ENCODE assay signal across 1 cellular context in genomic region chr3:53113293-53114010, GRCh38.
TF ChIP-seq lines count a peak whose summit lies in the region.

No MANE protein-coding gene starts in this region.

TF ChIP-seq in HepG2, 621 proteins besides CTCF, POLR2A, EP300 and RAD21:
- TF ChIP-seq FOXK1 (CRISPR knock-in tag; IDR thresholded peaks at IDR 0.05; ENCODE audit: borderline replicate concordance, low read depth) (no peak), MEIS1 (CRISPR knock-in tag; IDR thresholded peaks at IDR 0.05; ENCODE audit: borderline replicate concordance) (no peak), NFE2L2 (IDR thresholded peaks at IDR 0.05; ENCODE audit: low read length) (no peak)
